In genomic region chr3:166606988-166607387, GRCh38 we compare ENCODE assay signal across 26 cellular contexts.
A peak's percentile ranks its signal among the peaks of the same experiment; 100 is the strongest.
DNase-seq lines count a peak whose midpoint lies in the region; FAIRE-seq and TF ChIP-seq lines count a peak whose summit lies in the region.
"Had no signal": no experiment of that assay in that cellular context is flagged by ENCODE, and none has a peak within 500 bp of the region (broad histone marks: within the 10 kb centered on the region; RNA-seq: fewer than 3 reads in every experiment).

No MANE protein-coding gene starts in this region.

- H3K56ac ChIP-seq in mesendoderm (ENCODE audit: low read length): no peak overlapping the region

- no peaks in the 10 kb centered on the region for H3K79me2 ChIP-seq in mesendoderm (ENCODE audit: control insufficient read depth, insufficient read depth, low read length)

- no peaks in the 10 kb centered on the region for H3K4me1 ChIP-seq in kidney (ENCODE audit: control insufficient read depth in 1 of 2, insufficient read depth in 1 of 2, low read depth in 1 of 2, low read length in 2 of 2)
- no peaks in the 10 kb centered on the region for H3K4me1 ChIP-seq in mesendoderm (ENCODE audit: control insufficient read depth, low read depth, low read length)
- H3K4me1 ChIP-seq: BE2C, BLaER1 had no signal

- no peaks in the 10 kb centered on the region for H3K4me1 Mint-ChIP-seq in osteocyte (ENCODE audit: unreplicated experiment)
- H3K4me1 Mint-ChIP-seq: CD14-positive monocyte; CD4-positive, alpha-beta memory T cell; CD4-positive, CD25-positive, alpha-beta regulatory T cell; CD8-positive, alpha-beta memory T cell had no signal

- H4K8ac ChIP-seq in mesendoderm (ENCODE audit: low read depth, low read length): no peak overlapping the region

- no peaks in the 10 kb centered on the region for H3K9me3 Mint-ChIP-seq in osteocyte (ENCODE audit: unreplicated experiment)

- DNase-seq in kidney (no peak), mesendoderm (peak; percentile 27), osteocyte (ENCODE audit: extremely low spot score, unreplicated experiment) (no peak), cerebellum (ENCODE audit: low spot score) (no peak), NCI-H510A treated with DMSO at 0.1 percent for 48 hours (lab: John Stamatoyannopoulos, UW) (no peak)
- DNase-seq: 8988T; ACHN; BE2C; C1 segment of cervical spinal cord; CD4-positive, alpha-beta memory T cell; CD4-positive, CD25-positive, alpha-beta regulatory T cell; CD8-positive, alpha-beta memory T cell; COR-L47; DMS 273 treated with DMSO at 0.1 percent for 48 hours; DMS153; DMS53; DMS79; DND-41; EL; GDM1 had no signal

- H3K18ac ChIP-seq in mesendoderm (ENCODE audit: low read length): no peak overlapping the region

- no peak for TF ChIP-seq CTCF in kidney (IDR thresholded peaks at IDR 0.05; ENCODE audit: borderline replicate concordance, extremely low read depth, insufficient read depth)
- TF ChIP-seq CTCF in osteocyte (IDR thresholded peaks at IDR 0.05): no peak

- H3K27me3 ChIP-seq in mesendoderm (ENCODE audit: insufficient read depth, low read length, poor library complexity): no peaks in the 10 kb centered on the region
- H3K27me3 ChIP-seq: BE2C, BLaER1 had no signal

- FAIRE-seq in kidney (lab: Jason Lieb, UNC): peak; percentile 17
- FAIRE-seq: A204.1, GM12878, GM12892, GM18507 had no signal

- no peak overlapping the region for H4K5ac ChIP-seq in mesendoderm (ENCODE audit: low read length)

- no peak overlapping the region for H3K27ac ChIP-seq in kidney (ENCODE audit: low read depth in 2 of 2, low read length in 2 of 2)
- no peak overlapping the region for H3K27ac ChIP-seq in mesendoderm (ENCODE audit: low read depth, low read length)
- H3K27ac ChIP-seq: BLaER1 had no signal

- no peak overlapping the region for H3K9ac ChIP-seq in kidney (ENCODE audit: low read length in 2 of 2)
- H3K9ac ChIP-seq in mesendoderm (ENCODE audit: low read length): no peak overlapping the region
- H3K9ac ChIP-seq: BLaER1 had no signal

- no peak overlapping the region for H3K4me3 Mint-ChIP-seq in osteocyte (ENCODE audit: unreplicated experiment)
- H3K4me3 Mint-ChIP-seq: CD14-positive monocyte; CD4-positive, alpha-beta memory T cell; CD4-positive, CD25-positive, alpha-beta regulatory T cell; CD8-positive, alpha-beta memory T cell had no signal

- no peak overlapping the region for H3K4ac ChIP-seq in mesendoderm (ENCODE audit: low read depth, low read length)

- H3K23ac ChIP-seq in mesendoderm (ENCODE audit: low read length): no peak overlapping the region

- H3K36me3 ChIP-seq in kidney (ENCODE audit: control insufficient read depth in 1 of 2, insufficient read depth in 2 of 2, low read length in 2 of 2) (no peaks in the 10 kb centered on the region), mesendoderm (ENCODE audit: control insufficient read depth, insufficient read depth, low read length) (no peaks in the 10 kb centered on the region)
- H3K36me3 ChIP-seq: BE2C, BLaER1 had no signal

- H2AK5ac ChIP-seq in mesendoderm (ENCODE audit: low read length): no peak overlapping the region

- no peak overlapping the region for H2BK15ac ChIP-seq in mesendoderm (replicated peaks; ENCODE audit: low read depth)

- H2BK120ac ChIP-seq in mesendoderm (ENCODE audit: low read depth, low read length): no peak overlapping the region

- no peak overlapping the region for H2BK5ac ChIP-seq in mesendoderm (ENCODE audit: low read length)

- H3K9me3 ChIP-seq in kidney (ENCODE audit: control insufficient read depth in 1 of 2, low read length in 2 of 2): no peaks in the 10 kb centered on the region
- H3K9me3 ChIP-seq: BE2C, BLaER1 had no signal

- H3K36me3 Mint-ChIP-seq in osteocyte (ENCODE audit: unreplicated experiment): no peaks in the 10 kb centered on the region
- H3K36me3 Mint-ChIP-seq: CD14-positive monocyte; CD4-positive, alpha-beta memory T cell; CD4-positive, CD25-positive, alpha-beta regulatory T cell; CD8-positive, alpha-beta memory T cell had no signal

- intact Hi-C loops in kidney (cut with DNase I): no loop called here

- H3K4me3 ChIP-seq in kidney (ENCODE audit: low read length in 2 of 2) (no peak overlapping the region), mesendoderm (ENCODE audit: low read length) (no peak overlapping the region)
- H3K4me3 ChIP-seq: BLaER1, GM12878 had no signal

- H3K4me2 ChIP-seq in mesendoderm (ENCODE audit: low read length): no peak overlapping the region
- H3K4me2 ChIP-seq: BLaER1 had no signal

- H3K79me1 ChIP-seq in mesendoderm (ENCODE audit: low read length): no peaks in the 10 kb centered on the region

- H3K27me3 Mint-ChIP-seq in osteocyte (ENCODE audit: unreplicated experiment): peaks cover 5% of the 10 kb centered on the region
- H3K27me3 Mint-ChIP-seq: CD4-positive, alpha-beta memory T cell; CD4-positive, CD25-positive, alpha-beta regulatory T cell; CD8-positive, alpha-beta memory T cell had no signal

- no peak overlapping the region for H3K27ac Mint-ChIP-seq in osteocyte (ENCODE audit: unreplicated experiment)
- H3K27ac Mint-ChIP-seq: CD14-positive monocyte; CD4-positive, alpha-beta memory T cell; CD4-positive, CD25-positive, alpha-beta regulatory T cell; CD8-positive, alpha-beta memory T cell had no signal
